20 cellular contexts compared by ENCODE assay signal in genomic region chr7:148993193-148993592, GRCh38.
"Had no signal": no experiment of that assay in that cellular context is flagged by ENCODE, and none has a peak within 500 bp of the region (broad histone marks: within the 10 kb centered on the region; RNA-seq: fewer than 3 reads in every experiment).

No MANE protein-coding gene starts in this region.

- H3K9me3 ChIP-seq: MG63, SK-N-SH had no signal

- H3K4me3 ChIP-seq: MG63 had no signal

- H3K36me3 ChIP-seq: MG63 had no signal

- H3K9ac ChIP-seq: SK-N-SH had no signal

- FAIRE-seq: RCC 7860 had no signal

- H3K27me3 ChIP-seq: MG63 had no signal

- H3K4me2 ChIP-seq: SK-N-SH had no signal

- DNase-seq: Karpas-422, KG1, MG63, NCI-H1092, NCI-H1105 treated with DMSO at 0.1 percent for 48 hours, NCI-H1417 treated with DMSO at 0.1 percent for 48 hours, NCI-H146, NCI-H1694 treated with DMSO at 0.1 percent for 48 hours, NCI-H1930, NCI-H2081, NCI-H2107, NCI-H2227 treated with DMSO at 0.1 percent for 48 hours, NCI-H524, NCI-H69, NCI-H774, RPMI8226, SHP77, SK-N-SH, SW 1271 had no signal
